25 cellular contexts compared by ENCODE assay signal in the genomic region with DNA sequence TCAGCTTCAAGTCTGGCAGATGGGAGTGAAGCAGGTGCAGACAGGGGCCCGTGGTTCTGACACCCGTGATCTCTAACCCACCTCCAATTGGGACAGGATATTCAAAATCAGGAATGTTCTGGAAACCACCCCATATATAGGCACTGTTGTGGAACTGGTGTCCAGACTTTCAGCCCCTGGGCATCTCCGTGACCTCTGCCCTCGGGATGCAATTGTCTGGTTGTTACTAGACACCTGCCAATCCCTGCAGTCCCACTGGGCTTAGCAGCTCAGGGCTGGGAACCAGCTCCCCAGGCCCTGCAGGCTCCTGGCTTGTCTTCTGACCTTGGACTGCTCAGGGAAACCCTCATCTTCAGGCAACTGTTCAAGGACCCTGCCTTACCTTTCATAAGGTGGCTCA.
"Had no signal": no experiment of that assay in that cellular context is flagged by ENCODE, and none has a peak within 500 bp of the region (broad histone marks: within the 10 kb centered on the region; RNA-seq: fewer than 3 reads in every experiment).

No MANE protein-coding gene starts in this region.

- H3K9me3 ChIP-seq: gastrocnemius medialis, prostate gland, right atrium auricular region, thyroid gland had no signal

- DNase-seq: dorsolateral prefrontal cortex; effector CD4-positive, alpha-beta T cell; endodermal cell; foreskin fibroblast; gastrocnemius medialis; head of caudate nucleus; kidney; natural killer cell; stimulated activated CD4-positive, alpha-beta T cell treated with anti-CD3 and anti-CD28 coated beads, Interleukin-12 subunit alpha, Interleukin-12 subunit beta, amount 100 ng/mL, for 4 hours; stimulated activated CD4-positive, alpha-beta T cell treated with anti-CD3 and anti-CD28 coated beads, Interleukin-2, amount 100 ng/mL, for 24 hours; stimulated activated CD4-positive, alpha-beta T cell treated with anti-CD3 and anti-CD28 coated beads, Interleukin-4, amount 100 ng/mL, for 24 hours; stimulated activated naive CD4-positive, alpha-beta T cell treated with Interleukin-2 at 50 U/mL for 16 hours had no signal

- H3K27ac ChIP-seq: epithelial cell of prostate, gastrocnemius medialis, right atrium auricular region, stomach, thyroid gland had no signal

- H3K36me3 Mint-ChIP-seq: natural killer cell, type B pancreatic cell had no signal

- H3K4me3 Mint-ChIP-seq: endodermal cell; memory B cell; natural killer cell; stimulated activated effector memory CD8-positive, alpha-beta T cell treated with anti-CD3 and anti-CD28 coated beads, Interleukin-12 subunit alpha, Interleukin-12 subunit beta, amount 100 ng/mL, for 72 hours; type B pancreatic cell had no signal

- H3K27ac Mint-ChIP-seq: endodermal cell; memory B cell; natural killer cell; stimulated activated effector memory CD8-positive, alpha-beta T cell treated with anti-CD3 and anti-CD28 coated beads, Interleukin-12 subunit alpha, Interleukin-12 subunit beta, amount 100 ng/mL, for 72 hours; type B pancreatic cell had no signal

- H3K27me3 ChIP-seq: right atrium auricular region, thyroid gland had no signal

- H3K4me1 Mint-ChIP-seq: natural killer cell; stimulated activated effector memory CD8-positive, alpha-beta T cell treated with anti-CD3 and anti-CD28 coated beads, Interleukin-12 subunit alpha, Interleukin-12 subunit beta, amount 100 ng/mL, for 72 hours had no signal

- H3K4me3 ChIP-seq: dorsolateral prefrontal cortex, gastrocnemius medialis, lung, prostate gland, right atrium auricular region, smooth muscle cell, stomach, thyroid gland had no signal

- H3K36me3 ChIP-seq: gastrocnemius medialis, prostate gland, right atrium auricular region, thyroid gland had no signal

- H3K9me3 Mint-ChIP-seq: natural killer cell; stimulated activated effector memory CD8-positive, alpha-beta T cell treated with anti-CD3 and anti-CD28 coated beads, Interleukin-12 subunit alpha, Interleukin-12 subunit beta, amount 100 ng/mL, for 72 hours had no signal

- H3K4me2 ChIP-seq: smooth muscle cell had no signal

- H3K4me1 ChIP-seq: gastrocnemius medialis, right atrium auricular region, stomach, thyroid gland had no signal

- ATAC-seq: esophagus mucosa; gastrocnemius medialis; left lobe of liver; natural killer cell; sciatic nerve; stimulated activated effector memory CD8-positive, alpha-beta T cell treated with anti-CD3 and anti-CD28 coated beads, Interleukin-12 subunit alpha, Interleukin-12 subunit beta, amount 100 ng/mL, for 72 hours had no signal
